In genomic region chr19:7415857-7416371, GRCh38 we compare ENCODE assay signal across 19 cellular contexts.
DNase-seq lines count a peak whose midpoint lies in the region; ATAC-seq, FAIRE-seq and TF ChIP-seq lines count a peak whose summit lies in the region.
"Had no signal": no experiment of that assay in that cellular context is flagged by ENCODE, and none has a peak within 500 bp of the region (broad histone marks: within the 10 kb centered on the region; RNA-seq: fewer than 3 reads in every experiment).

No MANE protein-coding gene starts in this region.

- POLR2A ChIA-PET in CD4-positive, alpha-beta T cell (lab: Charles Lee), result no interaction called here

- H3K4me1 ChIP-seq in RWPE2 (ENCODE audit: insufficient read depth, poor library complexity, severe bottlenecking) (peaks cover 6% of the 10 kb centered on the region), endodermal cell (ENCODE audit: control insufficient read depth, insufficient read depth, low read length) (no peaks in the 10 kb centered on the region)
- H3K4me1 ChIP-seq: BE2C had no signal

- H3K4me1 Mint-ChIP-seq in CD4-positive, alpha-beta T cell (ENCODE audit: low read depth), result peaks cover 26% of the 10 kb centered on the region
- H3K4me1 Mint-ChIP-seq in endodermal cell (peaks cover 20% of the 10 kb centered on the region), osteocyte (ENCODE audit: unreplicated experiment) (peaks cover 22% of the 10 kb centered on the region)

- H3K36me3 Mint-ChIP-seq in CD4-positive, alpha-beta T cell (ENCODE audit: low read depth), result peaks cover 64% of the 10 kb centered on the region
- H3K36me3 Mint-ChIP-seq in endodermal cell (ENCODE audit: low read depth) (peaks cover 16% of the 10 kb centered on the region), osteocyte (ENCODE audit: unreplicated experiment) (peaks cover 3% of the 10 kb centered on the region)

- TF ChIP-seq CTCF in CD4-positive, alpha-beta T cell (IDR thresholded peaks at IDR 0.05), result no peak
- TF ChIP-seq CTCF in RWPE2 (IDR thresholded peaks at IDR 0.05; ENCODE audit: poor library complexity, severe bottlenecking) (no peak), endodermal cell (conservative IDR thresholded peaks at IDR 0.05) (no peak), osteocyte (IDR thresholded peaks at IDR 0.05) (no peak)

- intact Hi-C loops in CD4-positive, alpha-beta T cell (cut with DNase I, micrococcal nuclease), result no loop called here

- no peak for ATAC-seq in CD4-positive, alpha-beta T cell (ENCODE audit: poor library complexity)
- ATAC-seq in RWPE2 (ENCODE audit: low read depth), result no peak
- ATAC-seq: activated naive CD4-positive, alpha-beta T cell treated with anti-CD3 and anti-CD28 coated beads, Interleukin-2, amount 50 U/mL, for 72 hours; left cardiac atrium had no signal

- H3K9ac ChIP-seq in endodermal cell (ENCODE audit: extremely low read depth, low read length, poor library complexity, severe bottlenecking), result no peak overlapping the region

- no peaks in the 10 kb centered on the region for H3K9me3 ChIP-seq in CD4-positive, alpha-beta T cell (ENCODE audit: control insufficient read depth, low read length)
- H3K9me3 ChIP-seq in RWPE2 (ENCODE audit: severe bottlenecking) (no peaks in the 10 kb centered on the region), endodermal cell (ENCODE audit: control insufficient read depth, low read length) (no peaks in the 10 kb centered on the region)
- H3K9me3 ChIP-seq: BE2C, ovary, thyroid gland had no signal

- FAIRE-seq in urothelium cell line (lab: Jason Lieb, UNC), result no peak
- FAIRE-seq: small intestine had no signal

- 90 to 100% methylated on average over 4 to 9 of the region's 11 CpGs for WGBS in endodermal cell (ENCODE audit: insufficient coverage in 1 of 2, insufficient read length in 1 of 2), 2 experiments

- H3K4me3 ChIP-seq in RWPE2 (ENCODE audit: severe bottlenecking) (no peak overlapping the region), endodermal cell (ENCODE audit: low read length) (no peak overlapping the region)
- H3K4me3 ChIP-seq: ovary, thyroid gland had no signal

- peak overlapping the region; percentile 67 for H3K27ac Mint-ChIP-seq in CD4-positive, alpha-beta T cell
- H3K27ac Mint-ChIP-seq in endodermal cell (peak overlapping the region; percentile 56), osteocyte (ENCODE audit: unreplicated experiment) (peak overlapping the region; percentile 94)

- H3K4me3 Mint-ChIP-seq in CD4-positive, alpha-beta T cell, result no peak overlapping the region
- H3K4me3 Mint-ChIP-seq in endodermal cell, result no peak overlapping the region
- no peak overlapping the region for H3K4me3 Mint-ChIP-seq in osteocyte (ENCODE audit: unreplicated experiment)

- no peaks in the 10 kb centered on the region for H3K27me3 ChIP-seq in CD4-positive, alpha-beta T cell (ENCODE audit: control insufficient read depth, insufficient read depth, low read length)
- H3K27me3 ChIP-seq in RWPE2 (ENCODE audit: insufficient read depth, poor library complexity, severe bottlenecking) (no peaks in the 10 kb centered on the region), endodermal cell (ENCODE audit: control insufficient read depth, insufficient read depth, low read length, poor library complexity, severe bottlenecking) (no peaks in the 10 kb centered on the region)
- H3K27me3 ChIP-seq: BE2C, ovary, thyroid gland had no signal

- peaks cover 12% of the 10 kb centered on the region for H3K36me3 ChIP-seq in RWPE2 (ENCODE audit: low read depth)
- peaks cover 4% of the 10 kb centered on the region for H3K36me3 ChIP-seq in endodermal cell (ENCODE audit: control insufficient read depth, insufficient read depth, low read length)
- H3K36me3 ChIP-seq: BE2C, ovary, thyroid gland had no signal

- no peak overlapping the region for H3K27ac ChIP-seq in CD4-positive, alpha-beta T cell (ENCODE audit: low read depth, low read length)
- H3K27ac ChIP-seq in RWPE2 (ENCODE audit: poor library complexity, severe bottlenecking) (peak overlapping the region; percentile 6), endodermal cell (ENCODE audit: low read depth, low read length) (no peak overlapping the region)

- no peak for DNase-seq in CD4-positive, alpha-beta T cell
- DNase-seq in RWPE2 (ENCODE audit: low spot score) (no peak), endodermal cell (no peak), osteocyte (ENCODE audit: extremely low spot score, unreplicated experiment) (no peak), NCI-H748 (lab: John Stamatoyannopoulos, UW; ENCODE audit: unreplicated experiment) (no peak), urothelium cell line (ENCODE audit: low spot score) (no peak), NCI-H2171 treated with DMSO at 0.1 percent for 48 hours (lab: John Stamatoyannopoulos, UW) (no peak), activated gamma-delta T cell treated with Interleukin-2 at 50 U/mL for 16 hours (no peak)
- DNase-seq: activated CD4-positive, alpha-beta T cell treated with anti-CD3 and anti-CD28 coated beads, Interleukin-2, amount 50 U/mL, for 1 hour; activated T-cell treated with anti-CD3 and anti-CD28 coated beads for 4 hours; BE2C; central memory CD4-positive, alpha-beta T cell; left cardiac atrium; NCI-H82; small intestine had no signal

- H3K27me3 Mint-ChIP-seq in CD4-positive, alpha-beta T cell, result no peaks in the 10 kb centered on the region
- H3K27me3 Mint-ChIP-seq in endodermal cell (ENCODE audit: insufficient read depth), result no peaks in the 10 kb centered on the region
- no peaks in the 10 kb centered on the region for H3K27me3 Mint-ChIP-seq in osteocyte (ENCODE audit: unreplicated experiment)
- H3K27me3 Mint-ChIP-seq: IgD-negative memory B cell had no signal

- no peaks in the 10 kb centered on the region for H3K9me3 Mint-ChIP-seq in CD4-positive, alpha-beta T cell
- H3K9me3 Mint-ChIP-seq in endodermal cell (no peaks in the 10 kb centered on the region), osteocyte (ENCODE audit: unreplicated experiment) (no peaks in the 10 kb centered on the region)
- H3K9me3 Mint-ChIP-seq: activated naive CD4-positive, alpha-beta T cell treated with anti-CD3 and anti-CD28 coated beads, Interleukin-2, amount 50 U/mL, for 72 hours; IgD-negative memory B cell had no signal

- CTCF ChIA-PET in CD4-positive, alpha-beta T cell (lab: Charles Lee), result no interaction called here
